11 cellular contexts compared by ENCODE assay signal in the genomic region with DNA sequence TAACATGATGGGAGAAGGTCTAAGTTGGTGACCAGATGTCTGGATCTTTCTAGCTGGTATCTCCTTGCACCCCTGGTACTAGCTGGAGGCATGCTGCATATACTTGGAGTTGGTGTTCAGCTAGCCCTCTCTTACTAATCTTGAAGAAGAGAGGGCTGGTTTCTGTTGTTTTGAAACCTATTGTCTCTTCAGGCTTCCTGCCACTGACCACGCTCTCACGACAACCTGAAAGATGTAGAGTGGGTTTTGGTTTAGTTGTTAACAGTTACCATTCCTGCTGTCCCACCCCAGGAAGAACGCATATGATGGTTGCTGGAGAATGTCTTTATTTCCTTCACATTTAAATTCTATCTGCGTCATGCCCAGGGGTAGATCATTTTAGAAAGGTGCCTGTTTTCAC. TPM values are rescaled to one million over a fixed set of nuclear protein-coding genes. Genes with fewer than 3 reads are reported as not detected.
DNase-seq lines count a peak whose midpoint lies in the region; ATAC-seq and TF ChIP-seq lines count a peak whose summit lies in the region.
"Had no signal": no experiment of that assay in that cellular context is flagged by ENCODE, and none has a peak within 500 bp of the region (broad histone marks: within the 10 kb centered on the region; RNA-seq: fewer than 3 reads in every experiment).

No MANE protein-coding gene starts in this region.

- no peaks in the 10 kb centered on the region for H3K36me3 ChIP-seq in WERI-Rb-1

- H3K4me3 ChIP-seq in WERI-Rb-1 (ENCODE audit: low read depth, low read length): no peak overlapping the region; the same call in 1 of the 2 replicates
- H3K4me3 ChIP-seq: SJSA1 had no signal

- TF ChIP-seq CTCF in Calu3 (IDR thresholded peaks at IDR 0.05; ENCODE audit: unreplicated experiment) (no peak), WERI-Rb-1 (IDR thresholded peaks at IDR 0.05; ENCODE audit: low read depth, low read length) (no peak)

- CTCF ChIA-PET in Calu3 (lab: Charles Lee): interaction anchor here (1.1 to 1.8 kb wide), 2 partner anchors 12 kb away, joined by 4 to 6 read pairs; no protein-coding TSS in a partner anchor

- peak overlapping the region; percentile 91 for H3K4me3 Mint-ChIP-seq in activated CD4-positive, alpha-beta T cell treated with anti-CD3 and anti-CD28 coated beads, Interleukin-2, amount 10 ng/mL, durations not matched to agents 24 days and 14 days
- peak overlapping the region; percentile 92 for H3K4me3 Mint-ChIP-seq in T-helper 1 cell treated with Interleukin-12 subunit alpha and Interleukin-12 subunit beta and Interleukin-4 antibody, amounts not matched to agents 30 μg/mL and 1 μg/mL, for 36 hours
- peak overlapping the region; percentile 86 to 96 for H3K4me3 Mint-ChIP-seq in effector memory CD8-positive, alpha-beta T cell
- H3K4me3 Mint-ChIP-seq in stimulated activated naive CD8-positive, alpha-beta T cell treated with anti-CD3 and anti-CD28 coated beads, Interleukin-15, amount 100 ng/mL, for 72 hours: peak overlapping the region; percentile 90 to 94
- no peak overlapping the region for H3K4me3 Mint-ChIP-seq in Calu3 (ENCODE audit: low read depth, unreplicated experiment)

- no peak overlapping the region for H3K27ac ChIP-seq in WERI-Rb-1
- H3K27ac ChIP-seq: SJSA1 had no signal

- no peaks in the 10 kb centered on the region for H3K9me3 Mint-ChIP-seq in activated CD4-positive, alpha-beta T cell treated with anti-CD3 and anti-CD28 coated beads, Interleukin-2, amount 10 ng/mL, durations not matched to agents 24 days and 14 days
- H3K9me3 Mint-ChIP-seq in T-helper 1 cell treated with Interleukin-12 subunit alpha and Interleukin-12 subunit beta and Interleukin-4 antibody, amounts not matched to agents 30 μg/mL and 1 μg/mL, for 36 hours: no peaks in the 10 kb centered on the region
- no peaks in the 10 kb centered on the region for H3K9me3 Mint-ChIP-seq in effector memory CD8-positive, alpha-beta T cell
- no peaks in the 10 kb centered on the region for H3K9me3 Mint-ChIP-seq in stimulated activated naive CD8-positive, alpha-beta T cell treated with anti-CD3 and anti-CD28 coated beads, Interleukin-15, amount 100 ng/mL, for 72 hours
- no peaks in the 10 kb centered on the region for H3K9me3 Mint-ChIP-seq in Calu3 (ENCODE audit: low read depth, unreplicated experiment)

- H3K9me3 ChIP-seq in WERI-Rb-1 (ENCODE audit: severe bottlenecking): no peaks in the 10 kb centered on the region
- H3K9me3 ChIP-seq: SJSA1 had no signal

- H3K4me1 Mint-ChIP-seq in activated CD4-positive, alpha-beta T cell treated with anti-CD3 and anti-CD28 coated beads, Interleukin-2, amount 10 ng/mL, durations not matched to agents 24 days and 14 days: peaks cover 75% of the 10 kb centered on the region
- peaks cover 68% of the 10 kb centered on the region for H3K4me1 Mint-ChIP-seq in T-helper 1 cell treated with Interleukin-12 subunit alpha and Interleukin-12 subunit beta and Interleukin-4 antibody, amounts not matched to agents 30 μg/mL and 1 μg/mL, for 36 hours (ENCODE audit: low read depth)
- H3K4me1 Mint-ChIP-seq in effector memory CD8-positive, alpha-beta T cell (ENCODE audit: low read depth in 2 of 2): peaks cover 66 to 74% of the 10 kb centered on the region in 2 donors
- H3K4me1 Mint-ChIP-seq in stimulated activated naive CD8-positive, alpha-beta T cell treated with anti-CD3 and anti-CD28 coated beads, Interleukin-15, amount 100 ng/mL, for 72 hours: peaks cover 78% of the 10 kb centered on the region
- no peaks in the 10 kb centered on the region for H3K4me1 Mint-ChIP-seq in Calu3 (ENCODE audit: low read depth, unreplicated experiment)

- DNase-seq in activated CD4-positive, alpha-beta T cell treated with anti-CD3 and anti-CD28 coated beads, Interleukin-2, amount 10 ng/mL, durations not matched to agents 24 days and 14 days: peak; percentile 73
- no peak for DNase-seq in activated CD4-positive, alpha-beta T cell treated with anti-CD3 and anti-CD28 coated beads for 4 hours
- DNase-seq in effector memory CD8-positive, alpha-beta T cell: no peak
- peak in 1 of 2 donors; percentile 64 for DNase-seq in stimulated activated naive CD8-positive, alpha-beta T cell treated with anti-CD3 and anti-CD28 coated beads, Interleukin-15, amount 100 ng/mL, for 72 hours
- no peak for DNase-seq in central memory CD4-positive, alpha-beta T cell
- DNase-seq in Calu3: no peak
- no peak for DNase-seq in WERI-Rb-1
- DNase-seq: NCI-H1092, NCI-H69 had no signal

- H3K27ac Mint-ChIP-seq in activated CD4-positive, alpha-beta T cell treated with anti-CD3 and anti-CD28 coated beads, Interleukin-2, amount 10 ng/mL, durations not matched to agents 24 days and 14 days: peak overlapping the region; percentile 56
- peak overlapping the region; percentile 23 for H3K27ac Mint-ChIP-seq in T-helper 1 cell treated with Interleukin-12 subunit alpha and Interleukin-12 subunit beta and Interleukin-4 antibody, amounts not matched to agents 30 μg/mL and 1 μg/mL, for 36 hours
- peak overlapping the region; percentile 21 to 70 for H3K27ac Mint-ChIP-seq in effector memory CD8-positive, alpha-beta T cell
- peak overlapping the region; percentile 3 to 88 for H3K27ac Mint-ChIP-seq in stimulated activated naive CD8-positive, alpha-beta T cell treated with anti-CD3 and anti-CD28 coated beads, Interleukin-15, amount 100 ng/mL, for 72 hours
- no peak overlapping the region for H3K27ac Mint-ChIP-seq in Calu3 (ENCODE audit: unreplicated experiment)

- no TSS peak for BruUV-seq in Calu3 (replicated peaks; lab: Mats Ljungman, UMichigan)

- H3K36me3 Mint-ChIP-seq in activated CD4-positive, alpha-beta T cell treated with anti-CD3 and anti-CD28 coated beads, Interleukin-2, amount 10 ng/mL, durations not matched to agents 24 days and 14 days (ENCODE audit: low read depth): peaks cover 7% of the 10 kb centered on the region
- peaks cover 6% of the 10 kb centered on the region for H3K36me3 Mint-ChIP-seq in T-helper 1 cell treated with Interleukin-12 subunit alpha and Interleukin-12 subunit beta and Interleukin-4 antibody, amounts not matched to agents 30 μg/mL and 1 μg/mL, for 36 hours (ENCODE audit: low read depth)
- H3K36me3 Mint-ChIP-seq in effector memory CD8-positive, alpha-beta T cell (ENCODE audit: insufficient read depth): peaks cover 11% of the 10 kb centered on the region
- H3K36me3 Mint-ChIP-seq in Calu3 (ENCODE audit: insufficient read depth, unreplicated experiment): peaks cover 6% of the 10 kb centered on the region

- H3K27me3 Mint-ChIP-seq in activated CD4-positive, alpha-beta T cell treated with anti-CD3 and anti-CD28 coated beads, Interleukin-2, amount 10 ng/mL, durations not matched to agents 24 days and 14 days: peaks cover 56% of the 10 kb centered on the region
- H3K27me3 Mint-ChIP-seq in T-helper 1 cell treated with Interleukin-12 subunit alpha and Interleukin-12 subunit beta and Interleukin-4 antibody, amounts not matched to agents 30 μg/mL and 1 μg/mL, for 36 hours (ENCODE audit: low read depth): peaks cover 75% of the 10 kb centered on the region
- no peaks in the 10 kb centered on the region for H3K27me3 Mint-ChIP-seq in effector memory CD8-positive, alpha-beta T cell
- H3K27me3 Mint-ChIP-seq in stimulated activated naive CD8-positive, alpha-beta T cell treated with anti-CD3 and anti-CD28 coated beads, Interleukin-15, amount 100 ng/mL, for 72 hours: no peaks in the 10 kb centered on the region
- peaks cover 72% of the 10 kb centered on the region for H3K27me3 Mint-ChIP-seq in Calu3 (ENCODE audit: unreplicated experiment)

- ATAC-seq in effector memory CD8-positive, alpha-beta T cell (replicated peaks): no peak
- peak; percentile 62 for ATAC-seq in stimulated activated naive CD8-positive, alpha-beta T cell treated with anti-CD3 and anti-CD28 coated beads, Interleukin-15, amount 100 ng/mL, for 72 hours

- intact Hi-C loops in activated CD4-positive, alpha-beta T cell treated with anti-CD3 and anti-CD28 coated beads, Interleukin-2, amount 10 ng/mL, durations not matched to agents 24 days and 14 days (cut with micrococcal nuclease): loop anchor here (1.0 to 2.0 kb wide), 2 partner anchors 23 to 56 kb away; no protein-coding TSS in a partner anchor
- intact Hi-C loops in Calu3 (cut with micrococcal nuclease; ENCODE audit: unreplicated experiment): no loop called here

- no peaks in the 10 kb centered on the region for H3K27me3 ChIP-seq in WERI-Rb-1 (ENCODE audit: insufficient read depth, low read depth, severe bottlenecking)

RNA-seq across cellular contexts. Expression of a gene that starts 3.6 kb away (rescaled TPM):
- 2.2 and 2.9 TPM in 2 replicates for total RNA-seq in activated CD4-positive, alpha-beta T cell treated with anti-CD3 and anti-CD28 coated beads, Interleukin-2, amount 10 ng/mL, durations not matched to agents 24 days and 14 days
- 0.14 and 0.37 TPM in 2 replicates for total RNA-seq in Calu3 (2022)
- total RNA-seq: SJSA1 had no signal
